In the genomic region with DNA sequence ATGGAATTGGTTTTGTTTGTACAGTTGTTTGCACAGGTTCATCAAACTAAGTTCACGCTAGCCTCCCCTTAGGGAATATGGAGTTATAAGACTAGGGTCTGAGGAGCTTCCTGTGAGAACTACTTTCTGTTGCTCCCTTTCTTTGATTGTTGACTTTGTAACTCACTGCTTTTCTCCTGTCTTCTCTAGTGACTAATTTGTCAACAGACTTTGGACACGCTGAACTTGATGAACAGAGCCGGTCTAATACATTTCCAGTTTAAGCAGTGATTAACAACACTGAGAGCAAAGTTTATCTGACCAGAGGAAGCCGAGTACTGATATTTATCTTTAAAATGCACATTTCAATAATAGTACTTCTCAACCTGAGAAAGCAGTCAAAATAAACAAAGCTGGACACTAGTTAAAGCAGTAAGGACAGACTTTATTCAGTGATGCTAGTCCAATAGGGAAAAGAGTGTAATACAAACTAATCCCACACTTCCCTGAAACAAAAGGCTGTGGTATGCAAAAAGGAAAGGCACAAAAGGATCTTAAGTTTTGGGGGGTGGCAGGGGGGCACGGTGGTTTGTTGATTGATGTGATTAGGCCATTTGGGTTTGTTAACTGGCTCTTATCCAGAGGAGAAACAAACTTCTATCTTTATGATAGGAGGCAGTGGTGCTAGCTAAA, we compare ENCODE assay signal across 14 cellular contexts. TPM values are rescaled to one million over a fixed set of nuclear protein-coding genes. Genes with fewer than 3 reads are reported as not detected.
DNase-seq lines count a peak whose midpoint lies in the region; ATAC-seq, FAIRE-seq and TF ChIP-seq lines count a peak whose summit lies in the region.
"Had no signal": no experiment of that assay in that cellular context is flagged by ENCODE, and none has a peak within 500 bp of the region (broad histone marks: within the 10 kb centered on the region; RNA-seq: fewer than 3 reads in every experiment).

No MANE protein-coding gene starts in this region.

- intact Hi-C loops in kidney (cut with DNase I) = no loop called here

- peaks cover 9 to 11% of the 10 kb centered on the region in 2 donors for H3K4me1 ChIP-seq in kidney (ENCODE audit: control insufficient read depth in 1 of 2, insufficient read depth in 1 of 2, low read depth in 1 of 2, low read length in 2 of 2)

- H3K4me3 Mint-ChIP-seq in progenitor cell of endocrine pancreas (ENCODE audit: low read depth) = peak overlapping the region; percentile 25
- H3K4me3 Mint-ChIP-seq: stimulated activated naive CD8-positive, alpha-beta T cell treated with anti-CD3 and anti-CD28 coated beads, Interleukin-15, Interleukin-2, amounts not matched to agents 100 ng/mL and 50 ng/mL, for 24 hours had no signal

- no peak for ATAC-seq in GM21390 (IDR thresholded peaks at IDR 0.05; ENCODE audit: unreplicated experiment)
- ATAC-seq: left cardiac atrium had no signal

- H3K36me3 Mint-ChIP-seq in progenitor cell of endocrine pancreas (ENCODE audit: insufficient read depth) = peaks cover 6% of the 10 kb centered on the region

- FAIRE-seq in kidney (lab: Jason Lieb, UNC) = no peak
- FAIRE-seq: A204.1 had no signal

- peaks cover 38% of the 10 kb centered on the region for H3K4me1 Mint-ChIP-seq in progenitor cell of endocrine pancreas (ENCODE audit: low read depth)

- peak overlapping the region; percentile 84 for H3K27ac Mint-ChIP-seq in progenitor cell of endocrine pancreas
- H3K27ac Mint-ChIP-seq: stimulated activated naive CD8-positive, alpha-beta T cell treated with anti-CD3 and anti-CD28 coated beads, Interleukin-15, Interleukin-2, amounts not matched to agents 100 ng/mL and 50 ng/mL, for 24 hours had no signal

- H3K9me3 ChIP-seq in kidney (ENCODE audit: control insufficient read depth in 1 of 2, low read length in 2 of 2) = no peaks in the 10 kb centered on the region

- DNase-seq in DMS153 (lab: John Stamatoyannopoulos, UW) = peak; percentile 29
- DNase-seq in DMS153 treated with DMSO at 0.1 percent for 48 hours (lab: John Stamatoyannopoulos, UW; ENCODE audit: unreplicated experiment) = no peak
- no peak for DNase-seq in kidney
- DNase-seq in progenitor cell of endocrine pancreas (ENCODE audit: low spot score, unreplicated experiment) = no peak
- DNase-seq in stimulated activated CD4-positive, alpha-beta T cell treated with anti-CD3 and anti-CD28 coated beads, Interleukin-4, amount 100 ng/mL, for 1 hour = no peak
- DNase-seq in activated CD4-positive, alpha-beta T cell treated with anti-CD3 and anti-CD28 coated beads for 1 hour = no peak
- DNase-seq: activated naive CD4-positive, alpha-beta T cell; central memory CD4-positive, alpha-beta T cell; left cardiac atrium; MM.1S had no signal

- no peaks in the 10 kb centered on the region for H3K27me3 Mint-ChIP-seq in progenitor cell of endocrine pancreas
- H3K27me3 Mint-ChIP-seq: stimulated activated naive CD8-positive, alpha-beta T cell treated with anti-CD3 and anti-CD28 coated beads, Interleukin-15, Interleukin-2, amounts not matched to agents 100 ng/mL and 50 ng/mL, for 24 hours had no signal

- H3K9me3 Mint-ChIP-seq in progenitor cell of endocrine pancreas (ENCODE audit: low read depth) = peaks cover 3% of the 10 kb centered on the region
- H3K9me3 Mint-ChIP-seq: stimulated activated naive CD8-positive, alpha-beta T cell treated with anti-CD3 and anti-CD28 coated beads, Interleukin-15, Interleukin-2, amounts not matched to agents 100 ng/mL and 50 ng/mL, for 24 hours had no signal

- no peaks in the 10 kb centered on the region for H3K36me3 ChIP-seq in kidney (ENCODE audit: control insufficient read depth in 1 of 2, insufficient read depth in 2 of 2, low read length in 2 of 2)

- TF ChIP-seq CTCF in kidney (IDR thresholded peaks at IDR 0.05; ENCODE audit: borderline replicate concordance, extremely low read depth, insufficient read depth) = no peak
- TF ChIP-seq CTCF in progenitor cell of endocrine pancreas (IDR thresholded peaks at IDR 0.05; ENCODE audit: unreplicated experiment) = no peak

- peak overlapping the region; percentile 16 to 69 for H3K27ac ChIP-seq in kidney (ENCODE audit: low read depth in 2 of 2, low read length in 2 of 2)

- no peak overlapping the region for H3K9ac ChIP-seq in kidney (ENCODE audit: low read length in 2 of 2)

- peak overlapping the region in 1 of 2 donors; percentile 18 for H3K4me3 ChIP-seq in kidney (ENCODE audit: low read length in 2 of 2)

TF ChIP-seq in PFSK-1, 5 proteins besides CTCF, POLR2A, EP300 and RAD21:
- TF ChIP-seq, protein P1, sequence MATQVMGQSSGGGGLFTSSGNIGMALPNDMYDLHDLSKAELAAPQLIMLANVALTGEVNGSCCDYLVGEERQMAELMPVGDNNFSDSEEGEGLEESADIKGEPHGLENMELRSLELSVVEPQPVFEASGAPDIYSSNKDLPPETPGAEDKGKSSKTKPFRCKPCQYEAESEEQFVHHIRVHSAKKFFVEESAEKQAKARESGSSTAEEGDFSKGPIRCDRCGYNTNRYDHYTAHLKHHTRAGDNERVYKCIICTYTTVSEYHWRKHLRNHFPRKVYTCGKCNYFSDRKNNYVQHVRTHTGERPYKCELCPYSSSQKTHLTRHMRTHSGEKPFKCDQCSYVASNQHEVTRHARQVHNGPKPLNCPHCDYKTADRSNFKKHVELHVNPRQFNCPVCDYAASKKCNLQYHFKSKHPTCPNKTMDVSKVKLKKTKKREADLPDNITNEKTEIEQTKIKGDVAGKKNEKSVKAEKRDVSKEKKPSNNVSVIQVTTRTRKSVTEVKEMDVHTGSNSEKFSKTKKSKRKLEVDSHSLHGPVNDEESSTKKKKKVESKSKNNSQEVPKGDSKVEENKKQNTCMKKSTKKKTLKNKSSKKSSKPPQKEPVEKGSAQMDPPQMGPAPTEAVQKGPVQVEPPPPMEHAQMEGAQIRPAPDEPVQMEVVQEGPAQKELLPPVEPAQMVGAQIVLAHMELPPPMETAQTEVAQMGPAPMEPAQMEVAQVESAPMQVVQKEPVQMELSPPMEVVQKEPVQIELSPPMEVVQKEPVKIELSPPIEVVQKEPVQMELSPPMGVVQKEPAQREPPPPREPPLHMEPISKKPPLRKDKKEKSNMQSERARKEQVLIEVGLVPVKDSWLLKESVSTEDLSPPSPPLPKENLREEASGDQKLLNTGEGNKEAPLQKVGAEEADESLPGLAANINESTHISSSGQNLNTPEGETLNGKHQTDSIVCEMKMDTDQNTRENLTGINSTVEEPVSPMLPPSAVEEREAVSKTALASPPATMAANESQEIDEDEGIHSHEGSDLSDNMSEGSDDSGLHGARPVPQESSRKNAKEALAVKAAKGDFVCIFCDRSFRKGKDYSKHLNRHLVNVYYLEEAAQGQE (IDR thresholded peaks at IDR 0.05; ENCODE audit: insufficient read depth in 1 of 2, low read depth in 2 of 2, low read length in 2 of 2) = no peak
- TF ChIP-seq FOXP2 (optimal IDR thresholded peaks at IDR 0.05; ENCODE audit: borderline replicate concordance, extremely low read depth, extremely low read length, insufficient read depth) = no peak
- peak; percentile 27; the same call in 1 of the 2 replicates for TF ChIP-seq POLR2AphosphoS5 (IDR thresholded peaks at IDR 0.05; ENCODE audit: low read depth, low read length)
- TF ChIP-seq SIN3A (IDR thresholded peaks at IDR 0.05; ENCODE audit: borderline replicate concordance, insufficient read depth, low read length) = peak; percentile 56; the same call in 1 of the 2 replicates
- TF ChIP-seq TAF1 (IDR thresholded peaks at IDR 0.05; ENCODE audit: borderline replicate concordance, insufficient read depth, low read length) = no peak; the same call in 1 of the 2 replicates

RNA-seq across cellular contexts. Expression of a gene that starts 2.7 kb away (rescaled TPM):
- polyA plus RNA-seq in PFSK-1 (2012; ENCODE audit: insufficient read length, low read depth) = 16.3 TPM
- total RNA-seq in kidney (30.4 TPM), progenitor cell of endocrine pancreas (35.1 and 37.8 TPM in 2 replicates)
- polyA plus RNA-seq in kidney (ENCODE audit: insufficient read depth, low read depth, low replicate concordance) = 49.5 TPM

RNA-seq across cellular contexts. Expression of a gene that starts 28.7 kb away (rescaled TPM):
- polyA plus RNA-seq in PFSK-1 (2012; ENCODE audit: insufficient read length, low read depth) = 7.0 TPM
- 39.5 TPM for total RNA-seq in kidney
- 48.1 TPM for polyA plus RNA-seq in kidney (ENCODE audit: insufficient read depth, low read depth, low replicate concordance)
- total RNA-seq in progenitor cell of endocrine pancreas = 28.2 and 31.7 TPM in 2 replicates
